ENCODE assay signal across 7 cellular contexts in genomic region chr1:27360159-27361043, GRCh38. TPM values are rescaled to one million over a fixed set of nuclear protein-coding genes. Genes with fewer than 3 reads are reported as not detected.
A peak's percentile ranks its signal among the peaks of the same experiment; 100 is the strongest.
DNase-seq lines count a peak whose midpoint lies in the region; ATAC-seq and TF ChIP-seq lines count a peak whose summit lies in the region.
"Had no signal": no experiment of that assay in that cellular context is flagged by ENCODE, and none has a peak within 500 bp of the region (broad histone marks: within the 10 kb centered on the region; RNA-seq: fewer than 3 reads in every experiment).

No MANE protein-coding gene starts in this region.

- WGBS in lower leg skin, 2 donors, result 68 to 79% methylated on average over 70 to 71 of the region's 71 CpGs

- ATAC-seq in mucosa of descending colon (no peak), HG02938 (IDR thresholded peaks at IDR 0.05; ENCODE audit: unreplicated experiment) (no peak)

- TF ChIP-seq CTCF in GM12865 (IDR thresholded peaks at IDR 0.05; ENCODE audit: insufficient read depth, low read depth, low read length, missing control alignments), result no peak
- TF ChIP-seq CTCF in mucosa of descending colon (IDR thresholded peaks at IDR 0.05), result no peak
- TF ChIP-seq CTCF in lower leg skin (IDR thresholded peaks at IDR 0.05), result no peak

- H3K9me3 ChIP-seq in mucosa of descending colon, result no peaks in the 10 kb centered on the region

- no peaks in the 10 kb centered on the region for H3K36me3 ChIP-seq in mucosa of descending colon (ENCODE audit: low read depth)

- TF ChIP-seq POLR2A in lower leg skin (IDR thresholded peaks at IDR 0.05), result no peak

- peak overlapping the region; percentile 17; the same call in 1 of the 2 replicates for H3K4me3 ChIP-seq in GM12865 (ENCODE audit: low read depth, low read length)
- H3K4me3 ChIP-seq in mucosa of descending colon, result no peak overlapping the region
- H3K4me3 ChIP-seq in lower leg skin (ENCODE audit: low read depth, poor library complexity, severe bottlenecking), result no peak overlapping the region

- peak; percentile 42 for DNase-seq in GM12865 (ENCODE audit: low read depth)
- peak; percentile 35 for DNase-seq in activated T-helper 9 cell treated with anti-CD3 and anti-CD28 coated beads, Interleukin-2, amount 50 U/mL, for 16 hours (ENCODE audit: low read depth)
- peak in 2 of 3 donors; percentile 39 to 67 for DNase-seq in mucosa of descending colon
- no peak for DNase-seq in NCI-H146 treated with DMSO at 0.1 percent for 48 hours (lab: John Stamatoyannopoulos, UW; ENCODE audit: unreplicated experiment)
- no peak for DNase-seq in lower leg skin (ENCODE audit: low spot score in 2 of 2)

- intact Hi-C loops in mucosa of descending colon (cut with DNase I, micrococcal nuclease) (no loop called here), lower leg skin (cut with DNase I; ENCODE audit: low total_unique reads) (no loop called here)

- peaks cover 9% of the 10 kb centered on the region for H3K4me1 ChIP-seq in mucosa of descending colon (ENCODE audit: low read depth)

RNA-seq across cellular contexts. Expression of gene MAP3K6, which starts 6.4 kb away (rescaled TPM):
- 10 to 100 TPM; 18.5 to 38.5 (median 28.5) TPM for total RNA-seq in mucosa of descending colon
- 100 to 1,000 TPM in 2 of 4 donors, 10 to 100 TPM in 2; 85.0 to 140 (median 100) TPM for total RNA-seq in lower leg skin

RNA-seq across cellular contexts. Expression of gene FCN3, which starts 14.2 kb away (rescaled TPM):
- total RNA-seq in mucosa of descending colon, result under 1 TPM in 2 of 3 donors, not detected in 1; 0.60 to 0.79 TPM
- 1 to 10 TPM in 3 of 4 donors, not detected in 1; 1.0 to 6.5 (median 1.7) TPM for total RNA-seq in lower leg skin
- total RNA-seq: HT-29 had no signal

RNA-seq across cellular contexts. Expression of gene SYTL1, which starts 18.6 kb away (rescaled TPM):
- total RNA-seq in mucosa of descending colon (1 to 10 TPM; 4.2 to 9.7 (median 8.7) TPM), lower leg skin (100 to 1,000 TPM; 183 to 231 (median 219) TPM)

RNA-seq across cellular contexts. Expression of gene CD164L2, which starts 22.7 kb away (rescaled TPM):
- total RNA-seq in mucosa of descending colon, result 1 to 10 TPM in 1 of 3 donors, under 1 TPM in 2; 0.29 to 1.3 (median 0.51) TPM
- 10 to 100 TPM in 2 of 4 donors, 1 to 10 TPM in 2; 4.3 to 12.0 (median 10.0) TPM for total RNA-seq in lower leg skin
- total RNA-seq: HT-29 had no signal

RNA-seq across cellular contexts. Expression of gene GPR3, which starts 32.0 kb away (rescaled TPM):
- total RNA-seq in mucosa of descending colon, result under 1 TPM in 1 of 3 donors, not detected in 2; 0.14 TPM
- total RNA-seq in lower leg skin, result 1 to 10 TPM in 2 of 4 donors, under 1 TPM in 2; 0.22 to 1.3 (median 0.68) TPM

Comparison
In these comparisons a context has a peak if more than half of its experiments do, and no peak if none do; other contexts are left out.
1. DNase-seq: peak in GM12865 (single experiment), activated T-helper 9 cell treated with anti-CD3 and anti-CD28 coated beads, Interleukin-2, amount 50 U/mL, for 16 hours (single experiment) and mucosa of descending colon (2 of 3); none in NCI-H146 treated with DMSO at 0.1 percent for 48 hours (single experiment) and lower leg skin (0 of 2).
2. RNA of gene SYTL1, which starts 18.6 kb away (total RNA-seq): 183 to 231 TPM in lower leg skin; 4.2 to 9.7 TPM in mucosa of descending colon; every median in the first group is over 10 times any median in the second.